In genomic region chr12:460301-461230, GRCh38 we compare ENCODE assay signal across 8 cellular contexts. TPM values are rescaled to one million over a fixed set of nuclear protein-coding genes. Genes with fewer than 3 reads are reported as not detected.
DNase-seq lines count a peak whose midpoint lies in the region; ATAC-seq and TF ChIP-seq lines count a peak whose summit lies in the region.

No MANE protein-coding gene starts in this region.

- in situ Hi-C loops in GM23248 (cut with MboI): no loop called here
- in situ Hi-C loops in mammary epithelial cell (cut with MboI; ENCODE audit: low sequenced_read_pairs in 2 of 2): loop anchor here in 1 of 2 donors (10.0 kb wide), 1 partner anchor 74 kb away; no protein-coding TSS in a partner anchor

- H3K9me3 ChIP-seq in GM23248 (ENCODE audit: low read depth) (no peaks in the 10 kb centered on the region), mammary epithelial cell (replicated peaks; ENCODE audit: insufficient read depth, low read length) (no peaks in the 10 kb centered on the region), lower lobe of right lung (no peaks in the 10 kb centered on the region)

- peak overlapping the region; percentile 26 for H3K4me2 ChIP-seq in GM23248 (ENCODE audit: unreplicated experiment)
- peak overlapping the region; percentile 100 for H3K4me2 ChIP-seq in mammary epithelial cell (ENCODE audit: insufficient read depth, low read depth, low read length)

- no peaks in the 10 kb centered on the region for H3K36me3 ChIP-seq in GM23248 (ENCODE audit: low read depth)
- no peaks in the 10 kb centered on the region for H3K36me3 ChIP-seq in mammary epithelial cell (ENCODE audit: insufficient read depth, low read length)
- no peaks in the 10 kb centered on the region for H3K36me3 ChIP-seq in lower lobe of right lung

- H3K27me3 ChIP-seq in GM23248 (replicated peaks; ENCODE audit: insufficient read depth): peaks cover 79% of the 10 kb centered on the region
- H3K27me3 ChIP-seq in mammary epithelial cell (ENCODE audit: insufficient read depth, low read length): peaks cover 2% of the 10 kb centered on the region
- H3K27me3 ChIP-seq in lower lobe of right lung (ENCODE audit: low read depth): peaks cover 40% of the 10 kb centered on the region

- DNase-seq in GM23248 (peak; percentile 51), T-helper 1 cell (peak; percentile 15 to 41 (median 36)), mammary epithelial cell (peak; percentile 14), lower lobe of right lung (peak; percentile 59), dedifferentiated amniotic fluid mesenchymal stem cell (ENCODE audit: extremely low spot score) (no peak), GDM1 (lab: John Stamatoyannopoulos, UW) (no peak)
- peak; percentile 22 for DNase-seq in stimulated activated naive CD4-positive, alpha-beta T cell treated with Interleukin-2 at 50 U/mL for 16 hours (lab: John Stamatoyannopoulos, UW)

- H2AFZ ChIP-seq in GM23248 (no peak overlapping the region), mammary epithelial cell (ENCODE audit: low read depth, low read length) (peak overlapping the region; percentile 89)

- H3K4me1 ChIP-seq in GM23248 (ENCODE audit: insufficient read depth): peaks cover 5% of the 10 kb centered on the region; the same call in 1 of the 2 replicates
- peaks cover 18% of the 10 kb centered on the region for H3K4me1 ChIP-seq in mammary epithelial cell (ENCODE audit: insufficient read depth, low read length)
- H3K4me1 ChIP-seq in lower lobe of right lung: peaks cover 22% of the 10 kb centered on the region

- H3K9me2 ChIP-seq in GM23248 (ENCODE audit: insufficient read depth): no peaks in the 10 kb centered on the region

- BruUV-seq in mammary epithelial cell (replicated peaks; lab: Mats Ljungman, UMichigan): no TSS peak

- CTCF ChIA-PET in mammary epithelial cell (lab: Charles Lee; ENCODE audit: low non-redundant PET): no interaction called here

- TF ChIP-seq CTCF in mammary epithelial cell (conservative IDR thresholded peaks at IDR 0.05 in 1 of 2, IDR thresholded peaks at IDR 0.05 in 1 of 2; ENCODE audit: extremely low read depth in 1 of 2, insufficient read depth in 1 of 2, low read depth in 1 of 2, low read length in 2 of 2) (no peak), lower lobe of right lung (IDR thresholded peaks at IDR 0.05) (no peak)

- WGBS in GM23248 (ENCODE audit: low coverage in 1 of 2, low lambda C conversion rate in 2 of 2, missing lambda C conversion rate in 2 of 2), 2 experiments: 17 to 39% methylated on average over 36 to 89 of the region's 104 CpGs
- WGBS in mammary epithelial cell (ENCODE audit: low coverage, missing lambda C conversion rate): 70% methylated on average over 11 of the region's 104 CpGs

- H3F3A ChIP-seq in GM23248 (ENCODE audit: insufficient read depth): no peaks in the 10 kb centered on the region

- intact Hi-C loops in mammary epithelial cell (cut with micrococcal nuclease) (loop anchor here (2.0 kb wide), 1 partner anchor 72 kb away; no protein-coding TSS in a partner anchor), lower lobe of right lung (cut with DNase I) (no loop called here)

- H3K27ac ChIP-seq in GM23248 (no peak overlapping the region), mammary epithelial cell (ENCODE audit: insufficient read depth, low read depth, low read length) (no peak overlapping the region), lower lobe of right lung (no peak overlapping the region)

- dilution Hi-C loops in mammary epithelial cell (cut with HindIII; ENCODE audit: low sequenced_read_pairs): no loop called here

- no peaks in the 10 kb centered on the region for H4K20me1 ChIP-seq in GM23248 (ENCODE audit: insufficient read depth)
- no peaks in the 10 kb centered on the region for H4K20me1 ChIP-seq in mammary epithelial cell (ENCODE audit: insufficient read depth, low read length)

- ATAC-seq in lower lobe of right lung (peak; percentile 23 to 32), GM18511 (IDR thresholded peaks at IDR 0.05; ENCODE audit: unreplicated experiment) (no peak)

- H3K4me3 ChIP-seq in GM23248 (peak overlapping the region; percentile 56; the same call in 1 of the 2 replicates), mammary epithelial cell (replicated peaks in 1 of 3; ENCODE audit: insufficient read depth in 1 of 3, low read depth in 2 of 3, low read length in 3 of 3) (peak overlapping the region; percentile 28 to 62 (median 59)), lower lobe of right lung (peak overlapping the region; percentile 58)

- H3K9ac ChIP-seq in GM23248: no peak overlapping the region
- no peak overlapping the region for H3K9ac ChIP-seq in mammary epithelial cell (ENCODE audit: insufficient read depth, low read length)

- H3K79me2 ChIP-seq in GM23248 (ENCODE audit: insufficient read depth) (no peaks in the 10 kb centered on the region), mammary epithelial cell (ENCODE audit: insufficient read depth, low read length) (no peaks in the 10 kb centered on the region)

RNA-seq across cellular contexts. Expression of gene B4GALNT3, which starts 0.8 kb away (rescaled TPM):
- total RNA-seq in GM23248 (2014; rRNA removed; shearing (Covaris generic)): 0.11 TPM in 1 of 2 replicates, not detected in the other
- polyA plus RNA-seq in GM23248 (2016; fragmentation: Nextera tagmentation; extraction: Ambion mirVana) (0.09 TPM in 1 of 2 replicates, not detected in the other), mammary epithelial cell (1.9 TPM)
- total RNA-seq in mammary epithelial cell (1 to 10 TPM; 5.3 to 5.4 TPM), lower lobe of right lung (20.6 TPM)
- 6.9 TPM for polyA minus RNA-seq in mammary epithelial cell

RNA-seq across cellular contexts. Expression of gene CCDC77, which starts 59.1 kb away (rescaled TPM):
- total RNA-seq in GM23248 (2014; rRNA removed; shearing (Covaris generic)): 6.3 and 9.9 TPM in 2 replicates
- polyA plus RNA-seq in GM23248 (2016; fragmentation: Nextera tagmentation; extraction: Ambion mirVana) (4.5 and 8.3 TPM in 2 replicates), mammary epithelial cell (4.9 TPM)
- total RNA-seq in mammary epithelial cell (1 to 10 TPM; 5.3 to 8.8 TPM), lower lobe of right lung (7.4 TPM)
- polyA minus RNA-seq in mammary epithelial cell: not detected

Comparison
In these comparisons a context has a peak if more than half of its experiments do, and no peak if none do; other contexts are left out.
1. DNase-seq: peak in GM23248 (single experiment), T-helper 1 cell (5 of 5), mammary epithelial cell (single experiment), lower lobe of right lung (single experiment) and stimulated activated naive CD4-positive, alpha-beta T cell treated with Interleukin-2 at 50 U/mL for 16 hours (single experiment); none in dedifferentiated amniotic fluid mesenchymal stem cell (single experiment) and GDM1 (single experiment).
2. Peak in every context shown above with its lines, with median percentiles within 50 percentile points of each other: H3K4me3 ChIP-seq.